In genomic region chr5:159442210-159442850, GRCh38 we compare ENCODE assay signal across 18 cellular contexts.
DNase-seq lines count a peak whose midpoint lies in the region; ATAC-seq, FAIRE-seq and TF ChIP-seq lines count a peak whose summit lies in the region.
"Had no signal": no experiment of that assay in that cellular context is flagged by ENCODE, and none has a peak within 500 bp of the region (broad histone marks: within the 10 kb centered on the region; RNA-seq: fewer than 3 reads in every experiment).

No MANE protein-coding gene starts in this region.

- no peak overlapping the region for H3K14ac ChIP-seq in H1 (ENCODE audit: insufficient read length)

- in situ Hi-C loops in HepG2 (cut with HindIII; ENCODE audit: extremely low pct_ligation_motif_present, low pct_unique_long_range_greater_than_20kb), result loop anchor here (5.0 to 10.0 kb wide), 2 partner anchors 472 to 525 kb away; partner anchors contain the start of gene ADRA1B

- POLR2A ChIA-PET in HepG2 (lab: Yijun Ruan, JAX), result no interaction called here
- POLR2A ChIA-PET in H1 (lab: Charles Lee; ENCODE audit: partially characterized antibody), result no interaction called here
- POLR2A ChIA-PET in CD4-positive, alpha-beta T cell (lab: Charles Lee), result no interaction called here

- TF ChIP-seq EP300 in HepG2 (IDR thresholded peaks at IDR 0.05; ENCODE audit: low read depth in 2 of 2, low read length in 2 of 2) (no peak), HepG2 (CRISPR knock-in tag; IDR thresholded peaks at IDR 0.05; ENCODE audit: borderline replicate concordance) (no peak), H1 (IDR thresholded peaks at IDR 0.05; ENCODE audit: borderline replicate concordance in 1 of 2, low read depth in 2 of 2, low read length in 2 of 2) (peak in 1 of 2 experiments; percentile 27; a peak in 1 of 3 replicates), tibial nerve (IDR thresholded peaks at IDR 0.05) (no peak)

- no peak overlapping the region for H2AK5ac ChIP-seq in H1 (ENCODE audit: low read depth, low read length)

- no peak overlapping the region for H2BK5ac ChIP-seq in H1 (ENCODE audit: low read depth, low read length)

- no peak for TF ChIP-seq CTCF in HepG2 (CRISPR knock-in tag; IDR thresholded peaks at IDR 0.05)
- no peak for TF ChIP-seq CTCF in right lobe of liver (IDR thresholded peaks at IDR 0.05)
- no peak for TF ChIP-seq CTCF in H1 (IDR thresholded peaks at IDR 0.05; ENCODE audit: control extremely low read depth in 1 of 3, insufficient read depth in 1 of 3, low read depth in 1 of 3, low read length in 3 of 3)
- TF ChIP-seq CTCF in lower lobe of right lung (IDR thresholded peaks at IDR 0.05), result no peak
- TF ChIP-seq CTCF in CD4-positive, alpha-beta T cell (IDR thresholded peaks at IDR 0.05), result no peak
- no peak for TF ChIP-seq CTCF in tibial nerve (IDR thresholded peaks at IDR 0.05)

- no peak overlapping the region for H4K5ac ChIP-seq in H1 (ENCODE audit: insufficient read length, low read depth, low read length)

- 19% methylated on average over 6 of the region's 12 CpGs for WGBS in HepG2 (ENCODE audit: low lambda C conversion rate)
- WGBS in right lobe of liver (ENCODE audit: insufficient coverage, low coverage, low lambda C conversion rate, missing lambda C conversion rate), result 36% methylated on average over 8 of the region's 12 CpGs
- 71% methylated on average over 11 of the region's 12 CpGs; no CpG with 5 or more reads in 1 of the 2 experiments for WGBS in H1 (ENCODE audit: extremely low coverage in 1 of 2, insufficient coverage in 1 of 2, insufficient read length in 1 of 2, insufficient replicate concordance in 2 of 2, low coverage in 1 of 2, low lambda C conversion rate in 2 of 2, missing lambda C conversion rate in 1 of 2), 2 experiments
- 35 to 53% methylated on average over 12 of the region's 12 CpGs for WGBS in tibial nerve, 2 donors

- no peaks in the 10 kb centered on the region for H3K23me2 ChIP-seq in H1 (ENCODE audit: low read depth, low read length)

- H3K9ac ChIP-seq in HepG2 (ENCODE audit: insufficient read depth, low read depth, low read length), result no peak overlapping the region
- H3K9ac ChIP-seq in H1 (replicated peaks in 1 of 4; ENCODE audit: extremely low read depth in 1 of 4, low read depth in 3 of 4, low read length in 3 of 4), result no peak overlapping the region; a peak in 1 of 7 replicates

- no peaks in the 10 kb centered on the region for H3K9me3 Mint-ChIP-seq in CD4-positive, alpha-beta T cell
- H3K9me3 Mint-ChIP-seq: CD4-positive, alpha-beta memory T cell; dendritic cell treated with granulocyte-macrophage colony-stimulating factor and Interleukin-4, amounts not matched to agents 40 ng/mL and 50 ng/mL, for 4 days had no signal

- no peak overlapping the region for H2BK20ac ChIP-seq in H1 (ENCODE audit: low read length)

- H3K79me2 ChIP-seq in HepG2 (ENCODE audit: insufficient read depth, low read length) (no peaks in the 10 kb centered on the region), H1 (ENCODE audit: control insufficient read depth in 1 of 2, insufficient read depth in 2 of 2, low read length in 2 of 2) (no peaks in the 10 kb centered on the region)

- H3K9me3 ChIP-seq in HepG2 (ENCODE audit: low read length) (no peaks in the 10 kb centered on the region), right lobe of liver (no peaks in the 10 kb centered on the region), H1 (ENCODE audit: insufficient read depth in 2 of 2, low read depth in 1 of 2, low read length in 1 of 2) (no peaks in the 10 kb centered on the region), lower lobe of right lung (no peaks in the 10 kb centered on the region), tibial nerve (no peaks in the 10 kb centered on the region)
- H3K9me3 ChIP-seq in CD4-positive, alpha-beta T cell (ENCODE audit: control insufficient read depth, low read length), result no peaks in the 10 kb centered on the region
- H3K9me3 ChIP-seq: A549, HAP-1, tibial artery had no signal

- H3K27ac Mint-ChIP-seq in CD4-positive, alpha-beta T cell, result no peak overlapping the region
- H3K27ac Mint-ChIP-seq: dendritic cell treated with granulocyte-macrophage colony-stimulating factor and Interleukin-4, amounts not matched to agents 40 ng/mL and 50 ng/mL, for 4 days; naive thymus-derived CD4-positive, alpha-beta T cell; T-helper 17 cell had no signal

- DNase-seq in HepG2 (ENCODE audit: low spot score) (no peak), right lobe of liver (no peak), H1 (ENCODE audit: low read depth in 1 of 2, low spot score in 2 of 2) (peak in 1 of 2 experiments; percentile 52), lower lobe of right lung (peak; percentile 41), tibial nerve (ENCODE audit: low spot score in 2 of 2) (no peak), Kasumi-1 (lab: John Stamatoyannopoulos, UW) (no peak)
- DNase-seq in CD4-positive, alpha-beta T cell, result no peak
- DNase-seq: activated CD4-positive, CD25-positive, alpha-beta regulatory T cell treated with anti-CD3 and anti-CD28 coated beads, Interleukin-2, amount 50 U/mL, for 72 hours; CD4-positive, alpha-beta memory T cell; hippocampal formation; naive thymus-derived CD4-positive, alpha-beta T cell; SHP77 treated with DMSO at 0.1 percent for 48 hours; T-helper 17 cell; tibial artery had no signal

- H3K27ac ChIP-seq in HepG2 (ENCODE audit: extremely low read length, insufficient read depth, low read length) (no peak overlapping the region), right lobe of liver (no peak overlapping the region), H1 (ENCODE audit: low read depth, low read length) (no peak overlapping the region), lower lobe of right lung (no peak overlapping the region), tibial nerve (no peak overlapping the region)
- no peak overlapping the region for H3K27ac ChIP-seq in CD4-positive, alpha-beta T cell (ENCODE audit: low read depth, low read length)
- H3K27ac ChIP-seq: tibial artery had no signal

- no peak overlapping the region for H2AFZ ChIP-seq in HepG2 (ENCODE audit: low read length)
- H2AFZ ChIP-seq in H1 (ENCODE audit: low read length), result peak overlapping the region; percentile 88

- no peaks in the 10 kb centered on the region for H3K36me3 Mint-ChIP-seq in CD4-positive, alpha-beta T cell (ENCODE audit: low read depth)
- H3K36me3 Mint-ChIP-seq: CD4-positive, alpha-beta memory T cell had no signal

- H3K4me1 Mint-ChIP-seq in CD4-positive, alpha-beta T cell (ENCODE audit: low read depth), result no peaks in the 10 kb centered on the region

- H3K27me3 Mint-ChIP-seq in CD4-positive, alpha-beta T cell, result no peaks in the 10 kb centered on the region
- H3K27me3 Mint-ChIP-seq: CD4-positive, alpha-beta memory T cell had no signal

- no peak overlapping the region for H3K4ac ChIP-seq in H1 (replicated peaks; ENCODE audit: insufficient read length, low read depth, low read length)

- peak; percentile 38; the same call in 2 of the 3 replicates for ATAC-seq in HepG2
- ATAC-seq in right lobe of liver, result no peak
- ATAC-seq in lower lobe of right lung, result no peak
- ATAC-seq in GM21515 (IDR thresholded peaks at IDR 0.05; ENCODE audit: unreplicated experiment), result no peak
- no peak for ATAC-seq in CD4-positive, alpha-beta T cell (ENCODE audit: poor library complexity)
- ATAC-seq: naive thymus-derived CD4-positive, alpha-beta T cell; T-helper 17 cell had no signal

- FAIRE-seq in HepG2 (lab: Jason Lieb, UNC) (no peak), H1 (lab: Jason Lieb, UNC) (no peak)
- FAIRE-seq: A549 had no signal

- no peaks in the 10 kb centered on the region for H4K20me1 ChIP-seq in HepG2 (ENCODE audit: insufficient read depth, low read length)
- no peaks in the 10 kb centered on the region for H4K20me1 ChIP-seq in H1 (replicated peaks in 1 of 2; ENCODE audit: control insufficient read depth in 1 of 2, insufficient read depth in 2 of 2, low read length in 2 of 2)

- H3K36me3 ChIP-seq in HepG2 (replicated peaks in 1 of 2; ENCODE audit: control insufficient read depth in 1 of 2, insufficient read depth in 2 of 2, low read length in 2 of 2), result no peaks in the 10 kb centered on the region
- no peaks in the 10 kb centered on the region for H3K36me3 ChIP-seq in right lobe of liver
- no peaks in the 10 kb centered on the region for H3K36me3 ChIP-seq in H1 (ENCODE audit: control insufficient read depth in 2 of 4, insufficient read depth in 4 of 4, low read length in 3 of 4)
- H3K36me3 ChIP-seq in lower lobe of right lung, result no peaks in the 10 kb centered on the region
- H3K36me3 ChIP-seq in tibial nerve, result no peaks in the 10 kb centered on the region
- H3K36me3 ChIP-seq: HAP-1, tibial artery had no signal

- no peak overlapping the region for H3K4me3 ChIP-seq in HepG2 (replicated peaks in 1 of 3; ENCODE audit: insufficient read depth in 1 of 3, low read depth in 2 of 3, low read length in 3 of 3)
- no peak overlapping the region for H3K4me3 ChIP-seq in right lobe of liver
- no peak overlapping the region for H3K4me3 ChIP-seq in H1 (ENCODE audit: extremely low read depth in 1 of 4, insufficient read depth in 2 of 4, low read depth in 3 of 4, low read length in 4 of 4)
- H3K4me3 ChIP-seq in lower lobe of right lung, result no peak overlapping the region
- no peak overlapping the region for H3K4me3 ChIP-seq in tibial nerve
- H3K4me3 ChIP-seq: A549, HAP-1, tibial artery had no signal

- H3K4me2 ChIP-seq in HepG2 (ENCODE audit: low read depth, low read length), result no peak overlapping the region
- H3K4me2 ChIP-seq in H1 (ENCODE audit: insufficient read depth in 1 of 2, low read depth in 2 of 2, low read length in 2 of 2), result peak overlapping the region; percentile 21 to 33; a peak in 2 of 4 replicates
- H3K4me2 ChIP-seq: A549 had no signal

- TF ChIP-seq POLR2A in HepG2 (IDR thresholded peaks at IDR 0.05; ENCODE audit: insufficient read depth in 1 of 2, low read depth in 2 of 2, low read length in 2 of 2), result no peak
- no peak for TF ChIP-seq POLR2A in right lobe of liver (IDR thresholded peaks at IDR 0.05)
- TF ChIP-seq POLR2A in H1 (IDR thresholded peaks at IDR 0.05; ENCODE audit: control extremely low read depth in 1 of 2, low read depth in 2 of 2, low read length in 2 of 2), result no peak
- no peak for TF ChIP-seq POLR2A in tibial nerve (IDR thresholded peaks at IDR 0.05)

- intact Hi-C loops in HepG2 (cut with micrococcal nuclease; ENCODE audit: unreplicated experiment) (loop anchor here (5.0 kb wide), 1 partner anchor 285 kb away; no protein-coding TSS in a partner anchor), right lobe of liver (cut with DNase I) (loop anchor here in 1 of 2 donors (5.0 kb wide), 1 partner anchor 545 kb away; no protein-coding TSS in a partner anchor), lower lobe of right lung (cut with DNase I) (no loop called here)
- intact Hi-C loops in CD4-positive, alpha-beta T cell (cut with DNase I, micrococcal nuclease), result loop anchor here (5.0 to 10.0 kb wide), 3 partner anchors 288 to 905 kb away; no protein-coding TSS in a partner anchor

- no peaks in the 10 kb centered on the region for H3K4me1 ChIP-seq in HepG2 (ENCODE audit: insufficient read depth, low read length)
- H3K4me1 ChIP-seq in right lobe of liver, result no peaks in the 10 kb centered on the region
- peaks cover 0 to 10% (median 2%) of the 10 kb centered on the region in 4 experiments; a peak in 4 of 7 replicates for H3K4me1 ChIP-seq in H1 (replicated peaks in 1 of 4; ENCODE audit: control insufficient read depth in 3 of 4, insufficient read depth in 4 of 4, low read length in 3 of 4)
- H3K4me1 ChIP-seq in lower lobe of right lung, result no peaks in the 10 kb centered on the region
- no peaks in the 10 kb centered on the region for H3K4me1 ChIP-seq in tibial nerve
- H3K4me1 ChIP-seq: HAP-1, tibial artery had no signal

- no peak overlapping the region for H4K8ac ChIP-seq in H1 (ENCODE audit: extremely low read depth, insufficient read depth, low read length)

- no peak overlapping the region for H4K91ac ChIP-seq in H1 (replicated peaks; ENCODE audit: insufficient read length, low read length)

- no peak overlapping the region for H2BK120ac ChIP-seq in H1 (replicated peaks; ENCODE audit: low read depth, low read length)

- no peak overlapping the region for H2BK12ac ChIP-seq in H1 (ENCODE audit: low read depth, low read length)

- TF ChIP-seq RAD21 in HepG2 (CRISPR knock-in tag; IDR thresholded peaks at IDR 0.05) (no peak), H1 (IDR thresholded peaks at IDR 0.05 in 1 of 2, conservative IDR thresholded peaks at IDR 0.05 in 1 of 2; ENCODE audit: low read depth in 2 of 2, low read length in 2 of 2) (peak; percentile 21 to 28; a peak in 2 of 4 replicates)

- peak overlapping the region; percentile 3; the same call in 1 of the 2 replicates for H3K18ac ChIP-seq in H1 (ENCODE audit: extremely low read depth, low read length)

- no peak overlapping the region for H3K56ac ChIP-seq in H1 (replicated peaks; ENCODE audit: insufficient read length, low read depth, low read length)

- no peak overlapping the region for H2BK15ac ChIP-seq in H1 (ENCODE audit: low read length)

- no peaks in the 10 kb centered on the region for H3K79me1 ChIP-seq in H1 (ENCODE audit: low read depth, low read length)

- no peak overlapping the region for H3K23ac ChIP-seq in H1 (ENCODE audit: insufficient read length)

- no TSS peak for BruUV-seq in HepG2 (replicated peaks; lab: Mats Ljungman, UMichigan)

- CTCF ChIA-PET in HepG2 (lab: Yijun Ruan, JAX; ENCODE audit: low intra/inter-chr PET ratio, low total read pairs) (no interaction called here), H1 (lab: Charles Lee; ENCODE audit: partially characterized antibody) (interaction anchor here (0.6 to 5.4 kb wide), 51 partner anchors 10 to 580 kb away, joined by 3 to 74 read pairs (median 5); partner anchors contain the start of gene ADRA1B)
- CTCF ChIA-PET in CD4-positive, alpha-beta T cell (lab: Charles Lee), result interaction anchor here (0.9 kb wide), 1 partner anchor 545 kb away, joined by 3 read pairs; no protein-coding TSS in a partner anchor

- H3K4me3 Mint-ChIP-seq in CD4-positive, alpha-beta T cell, result no peak overlapping the region
- H3K4me3 Mint-ChIP-seq: CD4-positive, alpha-beta memory T cell; dendritic cell treated with granulocyte-macrophage colony-stimulating factor and Interleukin-4, amounts not matched to agents 40 ng/mL and 50 ng/mL, for 4 days; naive thymus-derived CD4-positive, alpha-beta T cell; T-helper 17 cell had no signal

- H3K27me3 ChIP-seq in HepG2 (ENCODE audit: control insufficient read depth in 1 of 2, insufficient read depth in 2 of 2, low read length in 2 of 2) (0 out of 5 replicates have a peak, but pooled peaks cover 0 to 11% of the 10 kb centered on the region in 2 experiments), right lobe of liver (no peaks in the 10 kb centered on the region), H1 (replicated peaks in 1 of 4; ENCODE audit: control insufficient read depth in 3 of 4, extremely low read depth in 1 of 4, insufficient read depth in 3 of 4, low read length in 3 of 4) (no peaks in the 10 kb centered on the region), lower lobe of right lung (ENCODE audit: low read depth) (no peaks in the 10 kb centered on the region), tibial nerve (no peaks in the 10 kb centered on the region)
- H3K27me3 ChIP-seq in CD4-positive, alpha-beta T cell (ENCODE audit: control insufficient read depth, insufficient read depth, low read length), result no peaks in the 10 kb centered on the region
- H3K27me3 ChIP-seq: tibial artery had no signal

Comparison
In these comparisons a context has a peak if more than half of its experiments do, and no peak if none do; other contexts are left out.
1. Of the 41 proteins assayed by ChIP-seq in both HepG2 and H1: peak only in HepG2: none; only in H1: RAD21; in both: none; in neither: 39; mixed calls (peak in some experiments, not most) for 1.